ENCODE assay signal across 23 cellular contexts in genomic region chr10:102480396-102480795, GRCh38. TPM values are rescaled to one million over a fixed set of nuclear protein-coding genes. Genes with fewer than 3 reads are reported as not detected.
DNase-seq lines count a peak whose midpoint lies in the region; ATAC-seq and TF ChIP-seq lines count a peak whose summit lies in the region.
"Had no signal": no experiment of that assay in that cellular context is flagged by ENCODE, and none has a peak within 500 bp of the region (broad histone marks: within the 10 kb centered on the region; RNA-seq: fewer than 3 reads in every experiment).

No MANE protein-coding gene starts in this region.

- no peak for ATAC-seq in central memory CD8-positive, alpha-beta T cell (replicated peaks; ENCODE audit: extremely low read depth, poor library complexity, severe bottlenecking)
- ATAC-seq in gastrocnemius medialis (no peak), GM18873 (IDR thresholded peaks at IDR 0.05; ENCODE audit: low FRiP score, unreplicated experiment) (no peak), GM18511 (IDR thresholded peaks at IDR 0.05; ENCODE audit: unreplicated experiment) (no peak)

- H3K36me3 Mint-ChIP-seq in activated T-cell treated with anti-CD3 and anti-CD28 coated beads, Interleukin-2, amount 50 U/mL, for 24 hours (ENCODE audit: low read depth), result peaks cover 90% of the 10 kb centered on the region
- peaks cover 53% of the 10 kb centered on the region for H3K36me3 Mint-ChIP-seq in central memory CD8-positive, alpha-beta T cell (ENCODE audit: insufficient read depth)

- H3K4me1 ChIP-seq in HEK293 (ENCODE audit: control insufficient read depth, insufficient read depth, low read length), result no peaks in the 10 kb centered on the region
- H3K4me1 ChIP-seq in gastrocnemius medialis, result peaks cover 8 to 10% of the 10 kb centered on the region in 2 donors
- no peaks in the 10 kb centered on the region for H3K4me1 ChIP-seq in ascending aorta

- intact Hi-C loops in gastrocnemius medialis (cut with DNase I; ENCODE audit: low total_unique reads) (no loop called here), ascending aorta (cut with DNase I) (no loop called here)

- H3K27ac ChIP-seq in HEK293 (ENCODE audit: extremely low read depth, low read depth, low read length) (no peak overlapping the region), gastrocnemius medialis (peak overlapping the region in 3 of 4 donors; percentile 56 to 73 (median 56)), ascending aorta (no peak overlapping the region)
- H3K27ac ChIP-seq: KMS-11 had no signal

- TF ChIP-seq CTCF in HEK293 (tag by site-specific recombination; IDR thresholded peaks at IDR 0.05), result no peak
- TF ChIP-seq CTCF in gastrocnemius medialis (IDR thresholded peaks at IDR 0.05 in 4 of 5, conservative IDR thresholded peaks at IDR 0.05 in 1 of 5), result no peak
- no peak for TF ChIP-seq CTCF in ascending aorta (IDR thresholded peaks at IDR 0.05)

- peaks cover 13% of the 10 kb centered on the region for H3K4me1 Mint-ChIP-seq in activated T-cell treated with anti-CD3 and anti-CD28 coated beads, Interleukin-2, amount 50 U/mL, for 24 hours (ENCODE audit: low read depth)
- peaks cover 6% of the 10 kb centered on the region for H3K4me1 Mint-ChIP-seq in central memory CD8-positive, alpha-beta T cell

- no peak overlapping the region for H3K4me3 Mint-ChIP-seq in activated T-cell treated with anti-CD3 and anti-CD28 coated beads, Interleukin-2, amount 50 U/mL, for 24 hours
- H3K4me3 Mint-ChIP-seq in central memory CD8-positive, alpha-beta T cell, result no peak overlapping the region
- H3K4me3 Mint-ChIP-seq: CD4-positive, alpha-beta memory T cell had no signal

- no peaks in the 10 kb centered on the region for H3K27me3 Mint-ChIP-seq in activated T-cell treated with anti-CD3 and anti-CD28 coated beads, Interleukin-2, amount 50 U/mL, for 24 hours
- H3K27me3 Mint-ChIP-seq in central memory CD8-positive, alpha-beta T cell, result no peaks in the 10 kb centered on the region
- H3K27me3 Mint-ChIP-seq: CD4-positive, alpha-beta memory T cell had no signal

- CTCF ChIA-PET in HEK293 (lab: Yijun Ruan, JAX), result interaction anchor here (0.8 to 3.0 kb wide), 6 partner anchors 29 to 312 kb away, joined by 3 to 26 read pairs (median 17); partner anchors contain the start of gene C10orf95

- TF ChIP-seq POLR2A in gastrocnemius medialis (IDR thresholded peaks at IDR 0.05), result no peak

- no peaks in the 10 kb centered on the region for H3K9me3 Mint-ChIP-seq in activated T-cell treated with anti-CD3 and anti-CD28 coated beads, Interleukin-2, amount 50 U/mL, for 24 hours
- H3K9me3 Mint-ChIP-seq in central memory CD8-positive, alpha-beta T cell, result no peaks in the 10 kb centered on the region
- H3K9me3 Mint-ChIP-seq: CD4-positive, alpha-beta memory T cell had no signal

- POLR2A ChIA-PET in HEK293 (lab: Yijun Ruan, JAX), result interaction anchor here (0.6 to 1.9 kb wide), 3 partner anchors 12 to 58 kb away, joined by 3 to 5 read pairs (median 4); no protein-coding TSS in a partner anchor

- H3K27ac Mint-ChIP-seq in activated T-cell treated with anti-CD3 and anti-CD28 coated beads, Interleukin-2, amount 50 U/mL, for 24 hours, result peak overlapping the region; percentile 65
- H3K27ac Mint-ChIP-seq in central memory CD8-positive, alpha-beta T cell (ENCODE audit: low read depth), result peak overlapping the region; percentile 68

- in situ Hi-C loops in gastrocnemius medialis (cut with MboI; ENCODE audit: low sequenced_read_pairs in 4 of 4), result no loop called here

- H3K27me3 ChIP-seq in gastrocnemius medialis (no peaks in the 10 kb centered on the region), ascending aorta (no peaks in the 10 kb centered on the region)
- H3K27me3 ChIP-seq: BLaER1 treated with 17β-estradiol and CSF1 and Interleukin-3, amounts not matched to agents 10 nM and 100 nM had no signal

- peaks cover 17 to 72% of the 10 kb centered on the region in 2 experiments for H3K36me3 ChIP-seq in HEK293 (ENCODE audit: control insufficient read depth in 2 of 2, insufficient read depth in 1 of 2, low read length in 2 of 2)
- peaks cover 3 to 69% of the 10 kb centered on the region in 2 donors for H3K36me3 ChIP-seq in gastrocnemius medialis
- peaks cover 62% of the 10 kb centered on the region in 2 donors for H3K36me3 ChIP-seq in ascending aorta

- DNase-seq in activated T-cell treated with anti-CD3 and anti-CD28 coated beads, Interleukin-2, amount 50 U/mL, for 24 hours, result no peak
- no peak for DNase-seq in activated T-cell treated with anti-CD3 and anti-CD28 coated beads, Interleukin-2, amount 50 U/mL, for 1 hour
- no peak for DNase-seq in central memory CD8-positive, alpha-beta T cell (ENCODE audit: low spot score in 2 of 2)
- DNase-seq in gastrocnemius medialis (no peak), ascending aorta (ENCODE audit: low spot score in 2 of 2) (no peak)
- DNase-seq: CD4-positive, alpha-beta memory T cell; COR-L47; HCEC 1CT; IMR-90; MM.1S; NCI-H2029; NCI-H2227 treated with DMSO at 0.1 percent for 48 hours; NCI-H69; RPMI8226; SHP77 had no signal

- H3K4me3 ChIP-seq in HEK293 (ENCODE audit: low read depth, low read length) (no peak overlapping the region), gastrocnemius medialis (no peak overlapping the region), ascending aorta (no peak overlapping the region)
- H3K4me3 ChIP-seq: BLaER1 treated with 17β-estradiol and CSF1 and Interleukin-3, amounts not matched to agents 10 nM and 100 nM had no signal

- H3K9me3 ChIP-seq in HEK293 (ENCODE audit: control insufficient read depth, insufficient read depth, low read depth, low read length) (no peaks in the 10 kb centered on the region), gastrocnemius medialis (no peaks in the 10 kb centered on the region), ascending aorta (no peaks in the 10 kb centered on the region)
- H3K9me3 ChIP-seq: BLaER1 treated with 17β-estradiol and CSF1 and Interleukin-3, amounts not matched to agents 10 nM and 100 nM had no signal

TF ChIP-seq in HEK293, 187 proteins besides CTCF, POLR2A, EP300 and RAD21:
- no peak for TF ChIP-seq ZNF654 (tag by site-specific recombination; IDR thresholded peaks at IDR 0.05; ENCODE audit: low read depth)
- TF ChIP-seq ZIC2 (tag by site-specific recombination; IDR thresholded peaks at IDR 0.05), result peak; percentile 84
- TF ChIP-seq ZNF146 (tag by site-specific recombination; IDR thresholded peaks at IDR 0.05), result no peak
- no peak for TF ChIP-seq KLF9 (tag by site-specific recombination; IDR thresholded peaks at IDR 0.05; ENCODE audit: low read depth)
- TF ChIP-seq GLIS1 (tag by site-specific recombination; IDR thresholded peaks at IDR 0.05), result peak; percentile 66

RNA-seq across cellular contexts. Expression of gene ACTR1A, which starts 22.1 kb away (rescaled TPM):
- 100 to 1,000 TPM; 212 to 261 (median 252) TPM for total RNA-seq in gastrocnemius medialis
- 200 TPM for total RNA-seq in ascending aorta

RNA-seq across cellular contexts. Expression of gene SUFU, which starts 23.4 kb away (rescaled TPM):
- total RNA-seq in gastrocnemius medialis, result 10 to 100 TPM in 1 of 4 donors, 1 to 10 TPM in 3; 7.3 to 11.8 (median 7.9) TPM
- total RNA-seq in ascending aorta, result 17.3 TPM

RNA-seq across cellular contexts. Expression of gene C10orf95, which starts 29.1 kb away (rescaled TPM):
- total RNA-seq in gastrocnemius medialis (not detected), ascending aorta (not detected)
- total RNA-seq: Daoy, G401, IMR-90, SK-MEL-5 had no signal

RNA-seq across cellular contexts. Expression of gene CUEDC2, which starts 48.0 kb away (rescaled TPM):
- total RNA-seq in gastrocnemius medialis (10 to 100 TPM; 51.6 to 83.1 (median 70.2) TPM), ascending aorta (45.1 TPM)

RNA-seq across cellular contexts. Expression of gene FBXL15, which starts 59.8 kb away (rescaled TPM):
- total RNA-seq in gastrocnemius medialis, result 10 to 100 TPM; 14.2 to 34.8 (median 21.0) TPM
- total RNA-seq in ascending aorta, result 16.5 TPM

Comparison
In these comparisons a context has a peak if more than half of its experiments do, and no peak if none do; other contexts are left out.
1. H3K27ac ChIP-seq: peak in gastrocnemius medialis (3 of 4); none in HEK293 (single experiment) and ascending aorta (0 of 2).